17 cellular contexts compared by ENCODE assay signal in the genomic region with DNA sequence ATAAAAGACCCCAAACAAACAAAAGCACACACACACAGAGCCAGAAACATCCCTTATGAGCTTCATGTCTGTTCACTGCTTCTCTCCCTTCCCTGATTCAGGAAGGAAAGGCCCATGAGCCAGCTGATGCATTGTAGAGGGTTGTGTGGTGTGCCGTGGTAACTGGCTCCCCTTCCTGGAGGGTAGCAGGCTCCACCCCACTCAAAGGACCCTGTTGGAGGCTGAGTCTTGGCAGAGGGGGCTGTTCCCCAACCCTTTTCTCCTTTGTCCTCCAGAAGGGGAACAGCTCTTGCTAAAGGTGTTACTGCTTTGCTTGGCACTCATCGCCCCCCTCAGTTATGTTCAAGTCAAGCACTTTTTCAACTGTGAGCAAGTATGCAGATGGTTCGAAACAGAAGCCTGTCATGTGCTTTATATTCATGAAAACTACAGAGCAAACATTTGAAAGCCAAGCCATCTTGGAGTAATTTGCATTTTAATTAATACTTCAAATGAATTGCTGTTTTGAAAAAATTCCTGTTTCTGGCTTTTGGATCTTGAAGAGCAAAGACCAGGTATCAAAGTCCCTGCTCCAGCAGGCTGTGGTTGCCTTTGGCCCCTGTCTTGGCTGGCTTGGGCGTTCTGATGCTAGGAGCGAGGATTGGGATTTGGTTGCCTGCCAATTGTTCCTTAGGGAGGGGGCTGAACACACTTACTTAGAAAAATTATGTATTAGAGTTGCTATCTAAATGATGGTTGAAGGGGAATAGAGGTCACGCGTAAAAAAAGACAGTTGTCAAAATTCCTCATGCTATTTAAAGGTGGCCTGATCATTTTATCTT.
"Had no signal": no experiment of that assay in that cellular context is flagged by ENCODE, and none has a peak within 500 bp of the region (broad histone marks: within the 10 kb centered on the region; RNA-seq: fewer than 3 reads in every experiment).

No MANE protein-coding gene starts in this region.

- H3K36me3 ChIP-seq: gastrocnemius medialis, heart left ventricle, pancreas, upper lobe of left lung had no signal

- H3K27ac ChIP-seq: gastrocnemius medialis, heart left ventricle, pancreas, upper lobe of left lung had no signal

- DNase-seq: activated CD4-positive, alpha-beta T cell treated with anti-CD3 and anti-CD28 coated beads for 1 hour; activated CD4-positive, alpha-beta T cell treated with anti-CD3 and anti-CD28 coated beads, Interleukin-2, amount 50 U/mL, for 4 hours; activated naive CD4-positive, alpha-beta T cell treated with anti-CD3 and anti-CD28 coated beads, Interleukin-2, amount 50 U/mL, for 16 hours; activated T-cell treated with anti-CD3 and anti-CD28 coated beads, Interleukin-2, amount 50 U/mL, for 1 hour; effector memory CD4-positive, alpha-beta T cell; gastrocnemius medialis; left cardiac atrium; midbrain; pancreas; stimulated activated CD4-positive, alpha-beta T cell treated with anti-CD3 and anti-CD28 coated beads, Interleukin-1b, Interleukin-23, amount 100 ng/mL, for 48 hours; stimulated activated naive CD8-positive, alpha-beta T cell treated with anti-CD3 and anti-CD28 coated beads, Interleukin-15, amount 100 ng/mL, for 72 hours; T1000; upper lobe of left lung had no signal

- FAIRE-seq: astrocyte, bronchial epithelial cell, pancreas had no signal

- H3K27me3 ChIP-seq: gastrocnemius medialis, pancreas, upper lobe of left lung had no signal

- H3K4me1 ChIP-seq: gastrocnemius medialis had no signal

- H3K9me3 ChIP-seq: gastrocnemius medialis, heart left ventricle, pancreas, upper lobe of left lung had no signal

- H3K4me3 ChIP-seq: gastrocnemius medialis, heart left ventricle, lung, pancreas, upper lobe of left lung had no signal

- ATAC-seq: gastrocnemius medialis; heart left ventricle; left cardiac atrium; pancreas; stimulated activated naive CD8-positive, alpha-beta T cell treated with anti-CD3 and anti-CD28 coated beads, Interleukin-15, amount 100 ng/mL, for 72 hours had no signal
